ENCODE assay signal across 23 cellular contexts in the genomic region with DNA sequence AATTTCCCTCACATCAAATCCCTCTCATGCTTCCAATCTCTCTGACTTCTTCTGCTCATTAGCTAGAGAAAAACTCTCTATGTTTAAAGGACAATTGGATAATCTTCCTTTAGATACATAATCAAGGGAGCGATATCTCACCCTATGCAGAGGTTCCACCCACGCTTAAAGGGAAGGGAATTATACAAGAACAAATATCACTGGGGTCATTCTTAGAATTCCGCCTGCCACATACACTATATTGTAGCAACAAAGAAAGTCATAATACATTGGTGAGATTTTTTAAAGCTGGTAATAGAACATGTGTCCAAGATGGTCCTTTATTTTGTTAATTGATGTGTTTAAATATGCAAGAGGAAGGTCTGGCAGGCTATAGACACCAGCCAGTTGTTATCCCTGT.
"Had no signal": no experiment of that assay in that cellular context is flagged by ENCODE, and none has a peak within 500 bp of the region (broad histone marks: within the 10 kb centered on the region; RNA-seq: fewer than 3 reads in every experiment).

No MANE protein-coding gene starts in this region.

- H3K9me3 ChIP-seq: colonic mucosa, esophagus muscularis mucosa, esophagus squamous epithelium, gastrocnemius medialis, gastroesophageal sphincter had no signal

- H3K4me1 ChIP-seq: colonic mucosa, esophagus squamous epithelium, foreskin keratinocyte, gastrocnemius medialis, gastroesophageal sphincter, heart left ventricle, heart right ventricle had no signal

- ATAC-seq: effector memory CD8-positive, alpha-beta T cell; esophagus mucosa; foreskin keratinocyte; gastrocnemius medialis; gastroesophageal sphincter; heart left ventricle; heart right ventricle had no signal

- DNase-seq: colonic mucosa; cortex of kidney; dermis blood vessel endothelial cell; dorsolateral prefrontal cortex; effector CD4-positive, alpha-beta T cell; effector CD8-positive, alpha-beta T cell; effector memory CD4-positive, alpha-beta T cell; effector memory CD8-positive, alpha-beta T cell; endodermal cell; erythroblast; esophagus squamous epithelium; foreskin fibroblast; foreskin keratinocyte; foreskin melanocyte; gastrocnemius medialis; glutamatergic neuron; head of caudate nucleus; heart left ventricle; heart right ventricle had no signal

- H3K4me3 ChIP-seq: colonic mucosa, coronary artery, dorsolateral prefrontal cortex, esophagus muscularis mucosa, esophagus squamous epithelium, gastrocnemius medialis, gastroesophageal sphincter, heart left ventricle, heart right ventricle had no signal

- H3K36me3 ChIP-seq: colonic mucosa, esophagus muscularis mucosa, esophagus squamous epithelium, gastrocnemius medialis, gastroesophageal sphincter, heart left ventricle, heart right ventricle had no signal

- H3K27me3 ChIP-seq: colonic mucosa, esophagus muscularis mucosa, gastroesophageal sphincter had no signal
